14 cellular contexts compared by ENCODE assay signal in genomic region chr6:22113046-22113766, GRCh38.
A peak's percentile ranks its signal among the peaks of the same experiment; 100 is the strongest.
DNase-seq lines count a peak whose midpoint lies in the region; ATAC-seq, FAIRE-seq and TF ChIP-seq lines count a peak whose summit lies in the region.
"Had no signal": no experiment of that assay in that cellular context is flagged by ENCODE, and none has a peak within 500 bp of the region (broad histone marks: within the 10 kb centered on the region; RNA-seq: fewer than 3 reads in every experiment).

No MANE protein-coding gene starts in this region.

- H3K4me3 ChIP-seq in A549, result peak overlapping the region; percentile 5; the same call in 1 of the 3 replicates
- H3K4me3 ChIP-seq: BLaER1 treated with 17β-estradiol and CSF1 and Interleukin-3, amounts not matched to agents 10 nM and 100 nM had no signal

- H3K27ac Mint-ChIP-seq in activated CD4-positive, alpha-beta T cell treated with anti-CD3 and anti-CD28 coated beads, Interleukin-2, amount 10 ng/mL, durations not matched to agents 7 days and 5 days, result no peak overlapping the region
- no peak overlapping the region for H3K27ac Mint-ChIP-seq in stimulated activated memory B cell treated with anti-CD40 and anti-IgM and Interleukin-4, amounts not matched to agents 10 μg/mL and 1 μg/mL and 100 μg/mL, for 72 hours
- H3K27ac Mint-ChIP-seq: nephron; T-helper 1 cell treated with Interleukin-12 subunit alpha and Interleukin-12 subunit beta and Interleukin-4 antibody, amounts not matched to agents 30 μg/mL and 1 μg/mL, for 36 hours had no signal

- CTCF ChIA-PET in A549 (lab: Yijun Ruan, JAX), result interaction anchor here (1.2 to 1.4 kb wide), 2 partner anchors 36 to 525 kb away, joined by 3 to 5 read pairs; no protein-coding TSS in a partner anchor
- CTCF ChIA-PET in activated CD4-positive, alpha-beta T cell treated with anti-CD3 and anti-CD28 coated beads, Interleukin-2, amount 10 ng/mL, durations not matched to agents 7 days and 5 days (lab: Charles Lee), result no interaction called here

- TF ChIP-seq POLR2A in A549 (IDR thresholded peaks at IDR 0.05; ENCODE audit: low read length), result no peak

- no peaks in the 10 kb centered on the region for H3K4me1 Mint-ChIP-seq in activated CD4-positive, alpha-beta T cell treated with anti-CD3 and anti-CD28 coated beads, Interleukin-2, amount 10 ng/mL, durations not matched to agents 7 days and 5 days
- H3K4me1 Mint-ChIP-seq in stimulated activated memory B cell treated with anti-CD40 and anti-IgM and Interleukin-4, amounts not matched to agents 10 μg/mL and 1 μg/mL and 100 μg/mL, for 72 hours, result no peaks in the 10 kb centered on the region

- TF ChIP-seq RAD21 in A549 (conservative IDR thresholded peaks at IDR 0.05 in 1 of 2, IDR thresholded peaks at IDR 0.05 in 1 of 2), result peak; percentile 30 to 82

- DNase-seq in A549 (ENCODE audit: low read depth in 1 of 2, low spot score in 1 of 2), result peak; percentile 55 to 97
- DNase-seq in HTR-8/SVneo (ENCODE audit: insufficient read length, low spot score), result peak; percentile 19
- DNase-seq in brain pericyte (ENCODE audit: low read depth, low spot score), result peak; percentile 86
- no peak for DNase-seq in activated CD4-positive, alpha-beta T cell treated with anti-CD3 and anti-CD28 coated beads, Interleukin-2, amount 10 ng/mL, durations not matched to agents 7 days and 5 days
- no peak for DNase-seq in NCI-H2227 (lab: John Stamatoyannopoulos, UW; ENCODE audit: unreplicated experiment)
- DNase-seq: activated T-cell treated with anti-CD3 and anti-CD28 coated beads, Interleukin-2, amount 50 U/mL, for 48 hours; NCI-H1048 had no signal

- TF ChIP-seq EP300 in A549 (IDR thresholded peaks at IDR 0.05), result peak; percentile 98 to 99

- H3K4me2 ChIP-seq in A549, result peak overlapping the region; percentile 68
- H3K4me2 ChIP-seq: BLaER1 treated with 17β-estradiol and CSF1 and Interleukin-3, amounts not matched to agents 10 nM and 100 nM had no signal

- FAIRE-seq in A549 (lab: Jason Lieb, UNC), result peak; percentile 56
- FAIRE-seq in HTR-8/SVneo (lab: Jason Lieb, UNC), result no peak
- peak; percentile 17 for FAIRE-seq in islet of Langerhans (lab: Jason Lieb, UNC)
- FAIRE-seq: endometrium had no signal

- ATAC-seq in A549 (peak; percentile 97 to 99), GM21717 (IDR thresholded peaks at IDR 0.05; ENCODE audit: unreplicated experiment) (no peak)
- no peak for ATAC-seq in stimulated activated memory B cell treated with anti-CD40 and anti-IgM and Interleukin-4, amounts not matched to agents 10 μg/mL and 1 μg/mL and 100 μg/mL, for 72 hours

- H3K27me3 Mint-ChIP-seq in activated CD4-positive, alpha-beta T cell treated with anti-CD3 and anti-CD28 coated beads, Interleukin-2, amount 10 ng/mL, durations not matched to agents 7 days and 5 days, result no peaks in the 10 kb centered on the region
- H3K27me3 Mint-ChIP-seq in stimulated activated memory B cell treated with anti-CD40 and anti-IgM and Interleukin-4, amounts not matched to agents 10 μg/mL and 1 μg/mL and 100 μg/mL, for 72 hours, result no peaks in the 10 kb centered on the region

- H3K27ac ChIP-seq in A549, result peak overlapping the region; percentile 88 to 98
- H3K27ac ChIP-seq: BLaER1 treated with 17β-estradiol and CSF1 and Interleukin-3, amounts not matched to agents 10 nM and 100 nM had no signal

- H3K9me3 Mint-ChIP-seq in activated CD4-positive, alpha-beta T cell treated with anti-CD3 and anti-CD28 coated beads, Interleukin-2, amount 10 ng/mL, durations not matched to agents 7 days and 5 days, result no peaks in the 10 kb centered on the region
- H3K9me3 Mint-ChIP-seq in stimulated activated memory B cell treated with anti-CD40 and anti-IgM and Interleukin-4, amounts not matched to agents 10 μg/mL and 1 μg/mL and 100 μg/mL, for 72 hours, result no peaks in the 10 kb centered on the region
- H3K9me3 Mint-ChIP-seq: nephron; T-helper 1 cell treated with Interleukin-12 subunit alpha and Interleukin-12 subunit beta and Interleukin-4 antibody, amounts not matched to agents 30 μg/mL and 1 μg/mL, for 36 hours had no signal

- WGBS in A549 (ENCODE audit: missing lambda C conversion rate), result 12% methylated on average over 4 of the region's 4 CpGs

- no peak overlapping the region for H3K4me3 Mint-ChIP-seq in activated CD4-positive, alpha-beta T cell treated with anti-CD3 and anti-CD28 coated beads, Interleukin-2, amount 10 ng/mL, durations not matched to agents 7 days and 5 days
- H3K4me3 Mint-ChIP-seq in stimulated activated memory B cell treated with anti-CD40 and anti-IgM and Interleukin-4, amounts not matched to agents 10 μg/mL and 1 μg/mL and 100 μg/mL, for 72 hours, result no peak overlapping the region
- H3K4me3 Mint-ChIP-seq: nephron; T-helper 1 cell treated with Interleukin-12 subunit alpha and Interleukin-12 subunit beta and Interleukin-4 antibody, amounts not matched to agents 30 μg/mL and 1 μg/mL, for 36 hours had no signal

- H3K9me3 ChIP-seq in A549, result peaks cover under 1% of the 10 kb centered on the region; the same call in 1 of the 3 replicates

- peaks cover 50% of the 10 kb centered on the region for H3K4me1 ChIP-seq in A549
- H3K4me1 ChIP-seq: BLaER1 treated with 17β-estradiol and CSF1 and Interleukin-3, amounts not matched to agents 10 nM and 100 nM had no signal

- POLR2A ChIA-PET in A549 (lab: Yijun Ruan, JAX), result interaction anchor here (0.9 to 2.4 kb wide), 14 partner anchors 28 to 1710 kb away, joined by 3 to 39 read pairs (median 6); partner anchors contain the start of gene SOX4
- POLR2A ChIA-PET in activated CD4-positive, alpha-beta T cell treated with anti-CD3 and anti-CD28 coated beads, Interleukin-2, amount 10 ng/mL, durations not matched to agents 7 days and 5 days (lab: Charles Lee), result no interaction called here

- no peak for TF ChIP-seq CTCF in A549 (IDR thresholded peaks at IDR 0.05)

- H3K36me3 Mint-ChIP-seq in activated CD4-positive, alpha-beta T cell treated with anti-CD3 and anti-CD28 coated beads, Interleukin-2, amount 10 ng/mL, durations not matched to agents 7 days and 5 days (ENCODE audit: low read depth), result no peaks in the 10 kb centered on the region
- no peaks in the 10 kb centered on the region for H3K36me3 Mint-ChIP-seq in stimulated activated memory B cell treated with anti-CD40 and anti-IgM and Interleukin-4, amounts not matched to agents 10 μg/mL and 1 μg/mL and 100 μg/mL, for 72 hours

TF ChIP-seq in A549, 52 proteins besides CTCF, POLR2A, EP300 and RAD21 (continues in another document):
- no peak for TF ChIP-seq EHMT2 (IDR thresholded peaks at IDR 0.05; ENCODE audit: low read depth)
- no peak for TF ChIP-seq BHLHE40 (IDR thresholded peaks at IDR 0.05; ENCODE audit: low read depth, low read length)
- TF ChIP-seq CHD2 (IDR thresholded peaks at IDR 0.05; ENCODE audit: low read length, partially characterized antibody), result no peak
- TF ChIP-seq, protein P1, sequence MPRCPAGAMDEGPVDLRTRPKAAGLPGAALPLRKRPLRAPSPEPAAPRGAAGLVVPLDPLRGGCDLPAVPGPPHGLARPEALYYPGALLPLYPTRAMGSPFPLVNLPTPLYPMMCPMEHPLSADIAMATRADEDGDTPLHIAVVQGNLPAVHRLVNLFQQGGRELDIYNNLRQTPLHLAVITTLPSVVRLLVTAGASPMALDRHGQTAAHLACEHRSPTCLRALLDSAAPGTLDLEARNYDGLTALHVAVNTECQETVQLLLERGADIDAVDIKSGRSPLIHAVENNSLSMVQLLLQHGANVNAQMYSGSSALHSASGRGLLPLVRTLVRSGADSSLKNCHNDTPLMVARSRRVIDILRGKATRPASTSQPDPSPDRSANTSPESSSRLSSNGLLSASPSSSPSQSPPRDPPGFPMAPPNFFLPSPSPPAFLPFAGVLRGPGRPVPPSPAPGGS (IDR thresholded peaks at IDR 0.05), result peak; percentile 99
- no peak for TF ChIP-seq HMGXB4 (CRISPR knock-in tag; IDR thresholded peaks at IDR 0.05; ENCODE audit: borderline replicate concordance)
- no peak for TF ChIP-seq FOSB (CRISPR knock-in tag; IDR thresholded peaks at IDR 0.05)
- TF ChIP-seq HDAC2 (IDR thresholded peaks at IDR 0.05), result no peak
- TF ChIP-seq NFE2L2 (conservative IDR thresholded peaks at IDR 0.05; ENCODE audit: low read length), result no peak
- TF ChIP-seq PBX3 (IDR thresholded peaks at IDR 0.05), result no peak; the same call in 1 of the 2 replicates
- no peak for TF ChIP-seq KDM5A (IDR thresholded peaks at IDR 0.05)
- TF ChIP-seq ZNF302 (CRISPR knock-in tag; IDR thresholded peaks at IDR 0.05), result no peak
- TF ChIP-seq HOXB5 (CRISPR knock-in tag; IDR thresholded peaks at IDR 0.05), result no peak; the same call in 1 of the 2 replicates
- TF ChIP-seq RFX5 (IDR thresholded peaks at IDR 0.05), result no peak
- peak; percentile 97 to 99 for TF ChIP-seq JUN (IDR thresholded peaks at IDR 0.05)
- TF ChIP-seq HOXA7 (CRISPR knock-in tag; IDR thresholded peaks at IDR 0.05), result 0 out of 2 replicates have a peak, but pooled peaks have one; percentile 12
- peak; percentile 99 for TF ChIP-seq FOSL2 (IDR thresholded peaks at IDR 0.05)
- peak; percentile 98 for TF ChIP-seq FOSL2 (CRISPR knock-in tag; IDR thresholded peaks at IDR 0.05)
- TF ChIP-seq ZSCAN20 (CRISPR knock-in tag; IDR thresholded peaks at IDR 0.05), result peak; percentile 39; the same call in 1 of the 2 replicates
- 0 out of 2 replicates have a peak, but pooled peaks have one; percentile 8 for TF ChIP-seq FOXS1 (CRISPR knock-in tag; IDR thresholded peaks at IDR 0.05)
- no peak for TF ChIP-seq HEYL (CRISPR knock-in tag; IDR thresholded peaks at IDR 0.05)

Comparison
In these comparisons a context has a peak if more than half of its experiments do, and no peak if none do; other contexts are left out.
1. ATAC-seq: peak in A549 (2 of 2); none in stimulated activated memory B cell treated with anti-CD40 and anti-IgM and Interleukin-4, amounts not matched to agents 10 μg/mL and 1 μg/mL and 100 μg/mL, for 72 hours (single experiment) and GM21717 (single experiment).
2. DNase-seq: peak in A549 (2 of 2), HTR-8/SVneo (single experiment) and brain pericyte (single experiment); none in activated CD4-positive, alpha-beta T cell treated with anti-CD3 and anti-CD28 coated beads, Interleukin-2, amount 10 ng/mL, durations not matched to agents 7 days and 5 days (single experiment) and NCI-H2227 (single experiment).